ENCODE assay signal across 8 cellular contexts in the genomic region with DNA sequence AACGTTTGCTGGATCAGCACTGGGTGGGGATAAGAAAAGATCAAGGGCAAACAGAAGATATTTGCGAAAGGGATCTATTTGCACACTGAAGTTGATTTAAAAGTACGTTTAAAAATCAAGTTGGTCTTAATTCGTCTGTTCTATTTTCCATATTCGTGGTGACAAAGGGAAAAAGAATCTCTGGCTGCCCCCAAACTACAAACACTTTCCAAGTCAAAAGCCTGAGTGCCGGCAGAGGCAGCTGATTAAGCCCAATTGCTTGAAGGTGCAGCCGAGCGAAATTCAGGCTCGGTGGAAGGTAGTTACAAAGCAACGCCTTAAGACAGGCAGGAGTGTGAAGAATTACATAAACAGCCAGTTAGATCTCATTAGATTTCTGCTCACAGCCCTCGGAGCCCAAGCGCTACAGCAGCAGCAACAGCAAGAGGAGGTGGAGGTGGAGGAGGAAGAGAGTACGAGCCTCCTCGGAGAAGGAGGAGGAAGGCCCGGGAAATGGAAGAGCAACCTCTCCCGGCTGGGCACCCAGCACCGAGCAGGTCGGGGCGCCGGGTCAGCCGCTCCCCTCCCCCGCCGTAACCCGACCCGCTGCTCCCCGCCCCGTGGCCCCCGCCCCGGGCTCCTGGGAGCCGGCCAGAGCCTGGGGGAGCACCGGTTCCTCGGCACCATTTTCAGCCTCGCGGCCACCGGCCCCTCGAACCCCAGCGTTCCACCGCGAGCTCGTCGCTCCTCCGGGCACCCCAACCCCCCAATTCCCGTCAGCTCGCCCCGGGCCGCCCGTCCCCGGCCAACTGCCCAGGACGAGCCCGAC. TPM values are rescaled to one million over a fixed set of nuclear protein-coding genes. Genes with fewer than 3 reads are reported as not detected.
DNase-seq lines count a peak whose midpoint lies in the region; ATAC-seq and TF ChIP-seq lines count a peak whose summit lies in the region.

No MANE protein-coding gene starts in this region.

- DNase-seq in HL-60 (ENCODE audit: low read depth in 1 of 2, low spot score in 1 of 2): peak; percentile 37 to 66
- peak; percentile 45 to 77 (median 73) for DNase-seq in Peyer's patch
- peak; percentile 63 for DNase-seq in activated naive CD4-positive, alpha-beta T cell treated with anti-CD3 and anti-CD28 coated beads for 36 hours
- DNase-seq in glomerular visceral epithelial cell (ENCODE audit: extremely low spot score): peak; percentile 62
- DNase-seq in nucleus accumbens (lab: John Stamatoyannopoulos, UW): peak in 45 of 56 donors; percentile 23 to 81 (median 59)
- peak; percentile 74 to 93 for DNase-seq in upper lobe of left lung

- H3K4me2 ChIP-seq in BLaER1: peak overlapping the region; percentile 73

- H3K36me3 ChIP-seq in BLaER1 (peaks cover 24% of the 10 kb centered on the region), Peyer's patch (peaks cover 0 to 27% (median 0%) of the 10 kb centered on the region in 3 donors), upper lobe of left lung (peaks cover 5 to 24% (median 10%) of the 10 kb centered on the region in 4 donors)

- H3K27me3 ChIP-seq in BLaER1 (no peaks in the 10 kb centered on the region), HL-60 (ENCODE audit: insufficient read depth, poor library complexity, severe bottlenecking) (no peaks in the 10 kb centered on the region), Peyer's patch (no peaks in the 10 kb centered on the region), upper lobe of left lung (no peaks in the 10 kb centered on the region)

- H3K9me3 ChIP-seq in BLaER1: no peaks in the 10 kb centered on the region
- H3K9me3 ChIP-seq in Peyer's patch: no peaks in the 10 kb centered on the region
- H3K9me3 ChIP-seq in upper lobe of left lung: no peaks in the 10 kb centered on the region

- peak overlapping the region; percentile 97 for H3K4me3 Mint-ChIP-seq in activated naive CD4-positive, alpha-beta T cell treated with anti-CD3 and anti-CD28 coated beads for 36 hours

- H3K27me3 Mint-ChIP-seq in activated naive CD4-positive, alpha-beta T cell treated with anti-CD3 and anti-CD28 coated beads for 36 hours (ENCODE audit: low read depth): no peaks in the 10 kb centered on the region

- 0 to 1% methylated on average over 21 to 28 of the region's 50 CpGs for WGBS in upper lobe of left lung, 2 donors

- intact Hi-C loops in activated naive CD4-positive, alpha-beta T cell treated with anti-CD3 and anti-CD28 coated beads for 36 hours (cut with micrococcal nuclease): loop anchor here (1.0 to 5.0 kb wide), 5 partner anchors 13 to 302 kb away; partner anchors contain the start of genes ANKRD40 and NME2

- no peak for TF ChIP-seq EP300 in upper lobe of left lung (IDR thresholded peaks at IDR 0.05)

- no peaks in the 10 kb centered on the region for H3K9me3 Mint-ChIP-seq in activated naive CD4-positive, alpha-beta T cell treated with anti-CD3 and anti-CD28 coated beads for 36 hours

- H4K20me1 ChIP-seq in BLaER1: peaks cover 38% of the 10 kb centered on the region

- CTCF ChIA-PET in activated naive CD4-positive, alpha-beta T cell treated with anti-CD3 and anti-CD28 coated beads for 36 hours (lab: Charles Lee): interaction anchor here (1.5 to 4.6 kb wide), 3 partner anchors 9 to 44 kb away, joined by 5 to 43 read pairs (median 9); no protein-coding TSS in a partner anchor

- peak overlapping the region; percentile 96 for H3K27ac Mint-ChIP-seq in activated naive CD4-positive, alpha-beta T cell treated with anti-CD3 and anti-CD28 coated beads for 36 hours

- H3K9ac ChIP-seq in BLaER1: peak overlapping the region; percentile 97

- peak; percentile 7 for ATAC-seq in GM19438 (IDR thresholded peaks at IDR 0.05; ENCODE audit: low read depth, unreplicated experiment)
- peak in 1 of 2 donors; percentile 2 for ATAC-seq in upper lobe of left lung (ENCODE audit: low FRiP score in 2 of 2)

- H3K4me3 ChIP-seq in BLaER1 (peak overlapping the region; percentile 99), HL-60 (replicated peaks; ENCODE audit: insufficient read depth, low read length) (peak overlapping the region; percentile 73), Peyer's patch (peak overlapping the region; percentile 82 to 99 (median 96)), upper lobe of left lung (peak overlapping the region; percentile 79 to 94 (median 90))

- peaks cover 47% of the 10 kb centered on the region for H3K4me1 Mint-ChIP-seq in activated naive CD4-positive, alpha-beta T cell treated with anti-CD3 and anti-CD28 coated beads for 36 hours (ENCODE audit: low read depth)

- H3K27ac ChIP-seq in BLaER1 (peak overlapping the region; percentile 92), HL-60 (replicated peaks) (peak overlapping the region; percentile 99), Peyer's patch (peak overlapping the region; percentile 95 to 100 (median 99)), upper lobe of left lung (peak overlapping the region; percentile 96 to 100 (median 100))

- H3K36me3 Mint-ChIP-seq in activated naive CD4-positive, alpha-beta T cell treated with anti-CD3 and anti-CD28 coated beads for 36 hours (ENCODE audit: low read depth): peaks cover 19% of the 10 kb centered on the region

- H3K4me1 ChIP-seq in BLaER1: peaks cover 45% of the 10 kb centered on the region
- H3K4me1 ChIP-seq in Peyer's patch: peaks cover 0 to 9% (median 3%) of the 10 kb centered on the region in 4 donors
- H3K4me1 ChIP-seq in upper lobe of left lung: peaks cover 22 to 44% (median 28%) of the 10 kb centered on the region in 4 donors

- TF ChIP-seq POLR2A in Peyer's patch (IDR thresholded peaks at IDR 0.05): no peak
- peak in 2 of 4 donors; percentile 19 to 48 for TF ChIP-seq POLR2A in upper lobe of left lung (IDR thresholded peaks at IDR 0.05)

- TF ChIP-seq CTCF in HL-60 (IDR thresholded peaks at IDR 0.05; ENCODE audit: insufficient read depth, low read length) (no peak), Peyer's patch (IDR thresholded peaks at IDR 0.05) (no peak), upper lobe of left lung (IDR thresholded peaks at IDR 0.05) (no peak)

RNA-seq across cellular contexts. Expression of gene TOB1, which starts 0.9 kb away (rescaled TPM):
- total RNA-seq in Peyer's patch (100 to 1,000 TPM in 1 of 4 donors, 10 to 100 TPM in 3; 38.0 to 101 (median 60.6) TPM), upper lobe of left lung (10 to 100 TPM; 16.0 to 98.5 (median 53.5) TPM)
- 10 to 100 TPM; 40.7 to 44.7 TPM for total RNA-seq in activated naive CD4-positive, alpha-beta T cell treated with anti-CD3 and anti-CD28 coated beads for 36 hours

RNA-seq across cellular contexts. Expression of gene WFIKKN2, which starts 29.9 kb away (rescaled TPM):
- not detected for total RNA-seq in Peyer's patch
- not detected for total RNA-seq in activated naive CD4-positive, alpha-beta T cell treated with anti-CD3 and anti-CD28 coated beads for 36 hours
- under 1 TPM in 1 of 6 donors, not detected in 5; 0.23 TPM for total RNA-seq in upper lobe of left lung
